Comparison of ENCODE assay signal across 1 cellular context in the genomic region with DNA sequence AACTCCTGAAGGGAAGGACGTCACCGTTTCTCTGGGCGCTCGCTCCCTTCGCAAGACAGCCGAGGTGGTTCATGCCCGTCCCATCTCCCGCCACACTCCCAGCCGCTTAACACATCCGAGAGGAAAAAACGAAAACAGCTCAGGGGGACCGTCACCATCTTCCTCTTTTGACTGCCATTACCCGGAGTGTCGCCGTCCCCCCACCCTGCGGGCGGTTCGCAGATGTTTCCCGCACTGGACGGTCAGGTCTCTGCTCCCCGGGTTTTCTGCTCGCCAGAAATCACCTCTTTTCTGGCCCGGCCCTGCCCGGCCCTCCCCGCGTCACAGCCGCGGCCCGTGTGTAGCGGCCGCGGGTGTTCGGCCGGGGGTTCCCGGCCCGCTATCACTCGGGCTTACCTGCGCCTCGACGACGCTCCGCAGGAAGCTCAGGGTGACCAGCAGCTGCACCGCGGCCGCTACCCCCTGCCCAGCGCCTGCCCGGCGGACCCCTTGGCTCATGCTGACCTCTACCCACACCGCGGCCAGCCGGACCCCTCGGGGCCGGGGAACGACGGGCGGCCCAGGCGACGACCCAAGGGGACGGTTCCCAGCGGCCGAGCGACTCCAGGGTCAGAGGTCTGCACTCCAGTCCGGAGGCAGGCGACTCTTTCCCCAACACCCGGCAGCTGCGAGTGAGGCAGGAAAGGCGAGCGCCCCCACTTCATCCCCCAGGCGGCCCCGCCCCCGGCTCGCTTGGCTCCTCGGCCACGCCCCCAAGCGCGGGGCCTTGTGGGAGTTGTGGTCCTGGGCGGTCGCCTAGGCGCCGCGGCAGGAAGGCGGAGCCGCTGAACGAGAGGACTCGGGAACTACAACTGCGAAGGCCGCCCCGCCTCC.
TF ChIP-seq lines count a peak whose summit lies in the region.

A gene with protein sequence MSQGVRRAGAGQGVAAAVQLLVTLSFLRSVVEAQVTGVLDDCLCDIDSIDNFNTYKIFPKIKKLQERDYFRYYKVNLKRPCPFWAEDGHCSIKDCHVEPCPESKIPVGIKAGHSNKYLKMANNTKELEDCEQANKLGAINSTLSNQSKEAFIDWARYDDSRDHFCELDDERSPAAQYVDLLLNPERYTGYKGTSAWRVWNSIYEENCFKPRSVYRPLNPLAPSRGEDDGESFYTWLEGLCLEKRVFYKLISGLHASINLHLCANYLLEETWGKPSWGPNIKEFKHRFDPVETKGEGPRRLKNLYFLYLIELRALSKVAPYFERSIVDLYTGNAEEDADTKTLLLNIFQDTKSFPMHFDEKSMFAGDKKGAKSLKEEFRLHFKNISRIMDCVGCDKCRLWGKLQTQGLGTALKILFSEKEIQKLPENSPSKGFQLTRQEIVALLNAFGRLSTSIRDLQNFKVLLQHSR (minus strand): TSS at position 673 of the 873 bp plus-strand sequence. CDS start 175 bp downstream, at position 498.

TF ChIP-seq in HEK293, 187 proteins besides CTCF, POLR2A, EP300 and RAD21 (continued from another document):
- TF ChIP-seq ZNF473 (tag by site-specific recombination; IDR thresholded peaks at IDR 0.05), result no peak
- TF ChIP-seq, protein P1, sequence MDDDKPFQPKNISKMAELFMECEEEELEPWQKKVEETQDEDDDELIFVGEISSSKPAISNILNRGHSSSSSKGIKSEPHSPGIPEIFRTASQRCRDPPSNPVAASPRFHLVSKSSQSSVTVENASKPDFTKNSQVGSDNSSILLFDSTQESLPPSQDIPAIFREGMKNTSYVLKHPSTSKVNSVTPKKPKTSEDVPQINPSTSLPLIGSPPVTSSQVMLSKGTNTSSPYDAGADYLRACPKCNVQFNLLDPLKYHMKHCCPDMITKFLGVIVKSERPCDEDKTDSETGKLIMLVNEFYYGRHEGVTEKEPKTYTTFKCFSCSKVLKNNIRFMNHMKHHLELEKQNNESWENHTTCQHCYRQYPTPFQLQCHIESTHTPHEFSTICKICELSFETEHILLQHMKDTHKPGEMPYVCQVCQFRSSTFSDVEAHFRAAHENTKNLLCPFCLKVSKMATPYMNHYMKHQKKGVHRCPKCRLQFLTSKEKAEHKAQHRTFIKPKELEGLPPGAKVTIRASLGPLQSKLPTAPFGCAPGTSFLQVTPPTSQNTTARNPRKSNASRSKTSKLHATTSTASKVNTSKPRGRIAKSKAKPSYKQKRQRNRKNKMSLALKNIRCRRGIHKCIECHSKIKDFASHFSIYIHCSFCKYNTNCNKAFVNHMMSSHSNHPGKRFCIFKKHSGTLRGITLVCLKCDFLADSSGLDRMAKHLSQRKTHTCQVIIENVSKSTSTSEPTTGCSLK (tag by site-specific recombination; IDR thresholded peaks at IDR 0.05), result no peak
- no peak for TF ChIP-seq ZNF37A (tag by site-specific recombination; IDR thresholded peaks at IDR 0.05)
- peak; percentile 43; the same call in 1 of the 2 replicates for TF ChIP-seq ZNF366 (tag by site-specific recombination; conservative IDR thresholded peaks at IDR 0.05)
- TF ChIP-seq, protein P2, sequence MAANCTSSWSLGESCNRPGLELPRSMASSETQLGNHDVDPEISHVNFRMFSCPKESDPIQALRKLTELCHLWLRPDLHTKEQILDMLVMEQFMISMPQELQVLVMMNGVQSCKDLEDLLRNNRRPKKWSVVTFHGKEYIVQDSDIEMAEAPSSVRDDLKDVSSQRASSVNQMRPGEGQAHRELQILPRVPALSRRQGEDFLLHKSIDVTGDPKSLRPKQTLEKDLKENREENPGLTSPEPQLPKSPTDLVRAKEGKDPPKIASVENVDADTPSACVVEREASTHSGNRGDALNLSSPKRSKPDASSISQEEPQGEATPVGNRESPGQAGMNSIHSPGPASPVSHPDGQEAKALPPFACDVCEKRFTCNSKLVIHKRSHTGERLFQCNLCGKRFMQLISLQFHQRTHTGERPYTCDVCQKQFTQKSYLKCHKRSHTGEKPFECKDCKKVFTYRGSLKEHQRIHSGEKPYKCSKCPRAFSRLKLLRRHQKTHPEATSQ (tag by site-specific recombination; IDR thresholded peaks at IDR 0.05), result peak; percentile 92
- 0 out of 2 replicates have a peak, but pooled peaks have one; percentile 5 for TF ChIP-seq ZNF266 (tag by site-specific recombination; IDR thresholded peaks at IDR 0.05; ENCODE audit: low read depth)
- no peak for TF ChIP-seq ZNF571 (tag by site-specific recombination; IDR thresholded peaks at IDR 0.05)
